Comparison of ENCODE assay signal across 23 cellular contexts in genomic region chr2:200393191-200393590, GRCh38.
"Had no signal": no experiment of that assay in that cellular context is flagged by ENCODE, and none has a peak within 500 bp of the region (broad histone marks: within the 10 kb centered on the region; RNA-seq: fewer than 3 reads in every experiment).

No MANE protein-coding gene starts in this region.

- FAIRE-seq: endometrium, islet of Langerhans had no signal

- H3K4me3 ChIP-seq: gastrocnemius medialis, heart right ventricle, mucosa of descending colon, psoas muscle, spleen, tibial artery, upper lobe of left lung, uterus had no signal

- ATAC-seq: esophagus mucosa; gastrocnemius medialis; heart right ventricle; mucosa of descending colon; naive thymus-derived CD8-positive, alpha-beta T cell; psoas muscle; sciatic nerve; stimulated activated memory B cell treated with anti-CD40 and anti-IgM and Interleukin-4, amounts not matched to agents 10 μg/mL and 1 μg/mL and 100 μg/mL, for 72 hours had no signal

- H3K36me3 Mint-ChIP-seq: stimulated activated memory B cell treated with anti-CD40 and anti-IgM and Interleukin-4, amounts not matched to agents 10 μg/mL and 1 μg/mL and 100 μg/mL, for 72 hours had no signal

- H3K9me3 Mint-ChIP-seq: naive thymus-derived CD8-positive, alpha-beta T cell; stimulated activated memory B cell treated with anti-CD40 and anti-IgM and Interleukin-4, amounts not matched to agents 10 μg/mL and 1 μg/mL and 100 μg/mL, for 72 hours; stimulated activated naive CD8-positive, alpha-beta T cell treated with anti-CD3 and anti-CD28 coated beads, Interleukin-15, Interleukin-2, amounts not matched to agents 100 ng/mL and 50 ng/mL, for 24 hours had no signal

- H3K36me3 ChIP-seq: neutrophil, uterus had no signal

- H3K4me1 ChIP-seq: gastrocnemius medialis, psoas muscle, spleen, tibial artery, uterus had no signal

- H3K27ac ChIP-seq: gastrocnemius medialis, heart right ventricle, neutrophil, psoas muscle, spleen, tibial artery, upper lobe of left lung, uterus had no signal

- H3K9me3 ChIP-seq: gastrocnemius medialis, heart right ventricle, mucosa of descending colon, neutrophil, psoas muscle, spleen, tibial artery, upper lobe of left lung, uterus had no signal

- H3K27ac Mint-ChIP-seq: naive thymus-derived CD8-positive, alpha-beta T cell; stimulated activated memory B cell treated with anti-CD40 and anti-IgM and Interleukin-4, amounts not matched to agents 10 μg/mL and 1 μg/mL and 100 μg/mL, for 72 hours; stimulated activated naive CD8-positive, alpha-beta T cell treated with anti-CD3 and anti-CD28 coated beads, Interleukin-15, Interleukin-2, amounts not matched to agents 100 ng/mL and 50 ng/mL, for 24 hours had no signal

- H3K27me3 ChIP-seq: gastrocnemius medialis, heart right ventricle, neutrophil, spleen, tibial artery, upper lobe of left lung, uterus had no signal

- DNase-seq: effector memory CD4-positive, alpha-beta T cell; gastrocnemius medialis; heart right ventricle; hypothalamus; kidney glomerular epithelial cell; mucosa of descending colon; naive thymus-derived CD8-positive, alpha-beta T cell; psoas muscle; retina; spleen; stimulated activated CD4-positive, alpha-beta T cell treated with anti-CD3 and anti-CD28 coated beads, Interleukin-15, amount 100 ng/mL, for 24 hours; stimulated activated CD4-positive, alpha-beta T cell treated with anti-CD3 and anti-CD28 coated beads, Interleukin-1b, Interleukin-23, amount 100 ng/mL, for 48 hours; stimulated activated CD4-positive, alpha-beta T cell treated with anti-CD3 and anti-CD28 coated beads, Interleukin-4, amount 100 ng/mL, for 24 hours; tibial artery; upper lobe of left lung; uterus had no signal

- H3K4me3 Mint-ChIP-seq: naive thymus-derived CD8-positive, alpha-beta T cell; stimulated activated memory B cell treated with anti-CD40 and anti-IgM and Interleukin-4, amounts not matched to agents 10 μg/mL and 1 μg/mL and 100 μg/mL, for 72 hours; stimulated activated naive CD8-positive, alpha-beta T cell treated with anti-CD3 and anti-CD28 coated beads, Interleukin-15, Interleukin-2, amounts not matched to agents 100 ng/mL and 50 ng/mL, for 24 hours had no signal
